ENCODE assay signal across 28 cellular contexts in genomic region chr12:66262737-66263136, GRCh38.
"Had no signal": no experiment of that assay in that cellular context is flagged by ENCODE, and none has a peak within 500 bp of the region (broad histone marks: within the 10 kb centered on the region; RNA-seq: fewer than 3 reads in every experiment).

No MANE protein-coding gene starts in this region.

- H3K36me3 Mint-ChIP-seq: activated CD4-positive, alpha-beta memory T cell treated with anti-CD3 and anti-CD28 coated beads for 36 hours; activated naive CD4-positive, alpha-beta T cell treated with anti-CD3 and anti-CD28 coated beads, Interleukin-2, amount 10 ng/mL, durations not matched to agents 7 days and 5 days; activated naive CD4-positive, alpha-beta T cell treated with anti-CD3 and anti-CD28 coated beads, Interleukin-2, amount 50 U/mL, for 72 hours; activated naive CD8-positive, alpha-beta T cell treated with anti-CD3 and anti-CD28 coated beads, Interleukin-2, amount 10 ng/mL, durations not matched to agents 7 days and 5 days; brain had no signal

- DNase-seq: activated CD4-positive, alpha-beta memory T cell treated with anti-CD3 and anti-CD28 coated beads for 36 hours; activated CD4-positive, alpha-beta T cell treated with anti-CD3 and anti-CD28 coated beads for 36 hours; activated CD4-positive, alpha-beta T cell treated with anti-CD3 and anti-CD28 coated beads, Interleukin-2, amount 10 ng/mL, durations not matched to agents 24 days and 14 days; activated CD4-positive, CD25-positive, alpha-beta regulatory T cell; activated CD4-positive, CD25-positive, alpha-beta regulatory T cell treated with anti-CD3 and anti-CD28 coated beads, Interleukin-2, amount 50 U/mL, for 72 hours; activated CD8-positive, alpha-beta memory T cell treated with anti-CD3 and anti-CD28 coated beads for 24 hours; activated gamma-delta T cell; activated naive CD4-positive, alpha-beta T cell; activated naive CD4-positive, alpha-beta T cell treated with anti-CD3 and anti-CD28 coated beads, Interleukin-2, amount 10 ng/mL, durations not matched to agents 7 days and 5 days; activated naive CD8-positive, alpha-beta T cell treated with anti-CD3 and anti-CD28 coated beads, Interleukin-2, amount 10 ng/mL, durations not matched to agents 7 days and 5 days; activated T-cell treated with anti-CD3 and anti-CD28 coated beads, Interleukin-2, amount 50 U/mL, for 48 hours; central memory CD4-positive, alpha-beta T cell; dorsolateral prefrontal cortex; effector memory CD4-positive, alpha-beta T cell; endodermal cell; foreskin keratinocyte; gastrocnemius medialis; glutamatergic neuron; heart left ventricle; T-helper 2 cell had no signal

- H3K9me3 ChIP-seq: ascending aorta, breast epithelium, esophagus muscularis mucosa, gastrocnemius medialis, heart left ventricle had no signal

- H3K4me3 Mint-ChIP-seq: activated CD4-positive, alpha-beta memory T cell treated with anti-CD3 and anti-CD28 coated beads for 36 hours; activated CD4-positive, alpha-beta T cell treated with anti-CD3 and anti-CD28 coated beads for 36 hours; activated CD4-positive, alpha-beta T cell treated with anti-CD3 and anti-CD28 coated beads, Interleukin-2, amount 10 ng/mL, durations not matched to agents 24 days and 14 days; activated naive CD4-positive, alpha-beta T cell treated with anti-CD3 and anti-CD28 coated beads, Interleukin-2, amount 10 ng/mL, durations not matched to agents 7 days and 5 days; activated naive CD8-positive, alpha-beta T cell treated with anti-CD3 and anti-CD28 coated beads, Interleukin-2, amount 10 ng/mL, durations not matched to agents 7 days and 5 days; brain; dendritic cell treated with granulocyte-macrophage colony-stimulating factor and Interleukin-4, amounts not matched to agents 40 ng/mL and 50 ng/mL, for 4 days; endodermal cell had no signal

- ATAC-seq: activated CD4-positive, alpha-beta T cell treated with anti-CD3 and anti-CD28 coated beads for 36 hours; activated naive CD4-positive, alpha-beta T cell treated with anti-CD3 and anti-CD28 coated beads, Interleukin-2, amount 50 U/mL, for 72 hours; foreskin keratinocyte; gastrocnemius medialis; heart left ventricle had no signal

- H3K27ac Mint-ChIP-seq: activated CD4-positive, alpha-beta memory T cell treated with anti-CD3 and anti-CD28 coated beads for 36 hours; activated CD4-positive, alpha-beta T cell treated with anti-CD3 and anti-CD28 coated beads for 36 hours; activated CD4-positive, alpha-beta T cell treated with anti-CD3 and anti-CD28 coated beads, Interleukin-2, amount 10 ng/mL, durations not matched to agents 24 days and 14 days; activated naive CD4-positive, alpha-beta T cell treated with anti-CD3 and anti-CD28 coated beads, Interleukin-2, amount 10 ng/mL, durations not matched to agents 7 days and 5 days; activated naive CD4-positive, alpha-beta T cell treated with anti-CD3 and anti-CD28 coated beads, Interleukin-2, amount 50 U/mL, for 72 hours; activated naive CD8-positive, alpha-beta T cell treated with anti-CD3 and anti-CD28 coated beads, Interleukin-2, amount 10 ng/mL, durations not matched to agents 7 days and 5 days; brain; dendritic cell treated with granulocyte-macrophage colony-stimulating factor and Interleukin-4, amounts not matched to agents 40 ng/mL and 50 ng/mL, for 4 days; endodermal cell had no signal

- H3K36me3 ChIP-seq: ascending aorta, breast epithelium, cardiac muscle cell, esophagus muscularis mucosa, gastrocnemius medialis, heart left ventricle had no signal

- H3K4me1 ChIP-seq: ascending aorta, breast epithelium, esophagus muscularis mucosa, foreskin keratinocyte, gastrocnemius medialis had no signal

- H3K9me3 Mint-ChIP-seq: activated CD4-positive, alpha-beta memory T cell treated with anti-CD3 and anti-CD28 coated beads for 36 hours; activated CD4-positive, alpha-beta T cell treated with anti-CD3 and anti-CD28 coated beads, Interleukin-2, amount 10 ng/mL, durations not matched to agents 24 days and 14 days; activated naive CD4-positive, alpha-beta T cell treated with anti-CD3 and anti-CD28 coated beads, Interleukin-2, amount 10 ng/mL, durations not matched to agents 7 days and 5 days; activated naive CD4-positive, alpha-beta T cell treated with anti-CD3 and anti-CD28 coated beads, Interleukin-2, amount 50 U/mL, for 72 hours; activated naive CD8-positive, alpha-beta T cell treated with anti-CD3 and anti-CD28 coated beads, Interleukin-2, amount 10 ng/mL, durations not matched to agents 7 days and 5 days; dendritic cell treated with granulocyte-macrophage colony-stimulating factor and Interleukin-4, amounts not matched to agents 40 ng/mL and 50 ng/mL, for 4 days; endodermal cell had no signal

- H3K27me3 ChIP-seq: ascending aorta, breast epithelium, cardiac muscle cell, dorsolateral prefrontal cortex, esophagus muscularis mucosa, gastrocnemius medialis, heart left ventricle had no signal

- H3K27ac ChIP-seq: ascending aorta, breast epithelium, cardiac muscle cell, coronary artery, dorsolateral prefrontal cortex, esophagus muscularis mucosa, foreskin keratinocyte, gastrocnemius medialis, heart left ventricle had no signal

- H3K27me3 Mint-ChIP-seq: activated CD4-positive, alpha-beta T cell treated with anti-CD3 and anti-CD28 coated beads for 36 hours; dendritic cell treated with granulocyte-macrophage colony-stimulating factor and Interleukin-4, amounts not matched to agents 40 ng/mL and 50 ng/mL, for 4 days had no signal

- H3K4me3 ChIP-seq: ascending aorta, breast epithelium, cardiac muscle cell, coronary artery, dorsolateral prefrontal cortex, esophagus muscularis mucosa, gastrocnemius medialis, heart left ventricle had no signal
